ENCODE assay signal across 1 cellular context in the genomic region with DNA sequence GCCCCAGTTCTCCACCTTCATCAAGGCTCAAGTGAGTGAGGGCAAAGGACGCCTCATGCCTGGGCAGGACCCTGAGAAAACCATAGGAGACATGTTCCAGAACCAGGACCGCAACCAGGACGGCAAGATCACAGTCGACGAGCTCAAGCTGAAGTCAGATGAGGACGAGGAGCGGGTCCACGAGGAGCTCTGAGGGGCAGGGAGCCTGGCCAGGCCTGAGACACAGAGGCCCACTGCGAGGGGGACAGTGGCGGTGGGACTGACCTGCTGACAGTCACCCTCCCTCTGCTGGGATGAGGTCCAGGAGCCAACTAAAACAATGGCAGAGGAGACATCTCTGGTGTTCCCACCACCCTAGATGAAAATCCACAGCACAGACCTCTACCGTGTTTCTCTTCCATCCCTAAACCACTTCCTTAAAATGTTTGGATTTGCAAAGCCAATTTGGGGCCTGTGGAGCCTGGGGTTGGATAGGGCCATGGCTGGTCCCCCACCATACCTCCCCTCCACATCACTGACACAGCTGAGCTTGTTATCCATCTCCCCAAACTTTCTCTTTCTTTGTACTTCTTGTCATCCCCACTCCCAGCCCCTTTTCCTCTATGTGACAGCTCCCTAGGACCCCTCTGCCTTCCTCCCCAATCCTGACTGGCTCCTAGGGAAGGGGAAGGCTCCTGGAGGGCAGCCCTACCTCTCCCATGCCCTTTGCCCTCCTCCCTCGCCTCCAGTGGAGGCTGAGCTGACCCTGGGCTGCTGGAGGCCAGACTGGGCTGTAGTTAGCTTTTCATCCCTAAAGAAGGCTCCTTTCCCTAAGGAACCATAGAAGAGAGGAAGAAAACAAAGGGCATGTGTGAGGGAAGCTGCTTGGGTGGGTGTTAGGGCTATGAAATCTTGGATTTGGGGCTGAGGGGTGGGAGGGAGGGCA.
TF ChIP-seq lines count a peak whose summit lies in the region.

No MANE protein-coding gene starts in this region.

TF ChIP-seq in PFSK-1, 5 proteins besides CTCF, POLR2A, EP300 and RAD21:
- TF ChIP-seq REST (IDR thresholded peaks at IDR 0.05; ENCODE audit: insufficient read depth in 1 of 2, low read depth in 2 of 2, low read length in 2 of 2) (no peak), TAF1 (IDR thresholded peaks at IDR 0.05; ENCODE audit: borderline replicate concordance, insufficient read depth, low read length) (no peak), POLR2AphosphoS5 (IDR thresholded peaks at IDR 0.05; ENCODE audit: low read depth, low read length) (peak; percentile 76), SIN3A (IDR thresholded peaks at IDR 0.05; ENCODE audit: borderline replicate concordance, insufficient read depth, low read length) (no peak)
